In the genomic region with DNA sequence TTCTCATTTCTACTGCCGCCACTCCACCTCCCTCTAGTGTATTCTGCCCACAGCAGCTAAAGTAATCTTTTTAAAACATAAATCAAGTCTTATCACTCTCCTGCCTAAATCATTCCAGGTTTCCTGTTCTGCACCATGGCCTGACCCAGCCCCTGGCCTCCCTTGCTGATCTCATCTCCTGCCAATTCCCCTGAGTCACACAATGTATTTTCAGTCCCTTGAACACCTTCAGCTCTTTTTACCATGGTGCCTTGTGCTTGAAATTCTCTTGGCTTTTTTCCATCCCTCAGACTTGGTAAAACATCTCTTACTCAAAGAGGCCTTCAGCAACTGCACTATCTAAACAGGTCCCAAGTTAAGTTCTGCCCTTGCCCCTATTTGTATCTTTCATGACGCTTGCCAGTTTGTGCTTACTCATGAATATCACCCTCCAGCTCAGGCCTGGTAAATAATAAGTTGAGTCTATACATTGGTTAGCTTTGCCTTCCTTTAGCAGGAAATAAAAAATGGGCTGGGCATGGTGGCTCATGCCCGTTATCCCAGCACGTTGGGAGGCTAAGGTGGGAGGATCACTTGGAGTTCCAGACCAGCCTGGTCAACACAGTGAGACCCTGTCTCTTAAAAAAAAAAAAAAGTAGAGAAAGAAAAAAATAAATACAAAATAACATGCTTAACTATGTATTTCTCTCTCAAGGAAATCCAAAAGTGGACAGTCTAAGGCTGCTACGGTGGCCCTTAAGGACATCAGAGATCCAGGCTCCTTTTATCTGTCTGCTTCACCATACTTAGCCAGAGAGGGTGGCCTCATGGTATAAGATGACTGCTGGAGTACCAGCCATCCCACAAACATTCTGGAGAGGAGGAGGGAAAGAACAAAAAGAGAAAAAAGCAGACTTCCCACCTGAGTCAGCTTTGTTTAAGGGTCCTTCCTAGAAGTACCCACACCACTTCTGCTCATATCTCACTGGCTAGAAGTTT, we compare ENCODE assay signal across 12 cellular contexts.
DNase-seq lines count a peak whose midpoint lies in the region; TF ChIP-seq lines count a peak whose summit lies in the region.
"Had no signal": no experiment of that assay in that cellular context is flagged by ENCODE, and none has a peak within 500 bp of the region (broad histone marks: within the 10 kb centered on the region; RNA-seq: fewer than 3 reads in every experiment).

No MANE protein-coding gene starts in this region.

- H3K18ac ChIP-seq in H9 (ENCODE audit: insufficient read length, low read depth, low read length) = no peak overlapping the region

- H4K20me1 ChIP-seq in H9 (ENCODE audit: control insufficient read depth, insufficient read depth, insufficient read length) = no peaks in the 10 kb centered on the region

- no peak overlapping the region for H3K4ac ChIP-seq in H9 (ENCODE audit: low read depth, low read length)

- no peak overlapping the region for H3K4me3 ChIP-seq in ACC112 (ENCODE audit: low read depth, low read length)
- no peak overlapping the region for H3K4me3 ChIP-seq in liver (ENCODE audit: low read depth in 1 of 3, low read length in 3 of 3)
- H3K4me3 ChIP-seq in lower leg skin (ENCODE audit: low read depth, poor library complexity, severe bottlenecking) = no peak overlapping the region

- H3K4me3 Mint-ChIP-seq in H9 = no peak overlapping the region
- H3K4me3 Mint-ChIP-seq: activated naive CD8-positive, alpha-beta T cell treated with anti-CD3 and anti-CD28 coated beads for 36 hours; CD4-positive, alpha-beta T cell had no signal

- 88% methylated on average over 5 of the region's 5 CpGs for WGBS in liver
- WGBS in lower leg skin, 2 donors = 66 to 72% methylated on average over 5 of the region's 5 CpGs
- WGBS in H9 (ENCODE audit: extremely low coverage, insufficient read length, low lambda C conversion rate) = no CpG with 5 or more reads among the region's 5 CpGs

- H4K8ac ChIP-seq in H9 (replicated peaks; ENCODE audit: insufficient read length, low read depth, low read length) = no peak overlapping the region

- H4K5ac ChIP-seq in H9 (ENCODE audit: insufficient read length, low read depth, low read length) = no peak overlapping the region

- no peaks in the 10 kb centered on the region for H3K27me3 Mint-ChIP-seq in H9 (ENCODE audit: low read depth)
- H3K27me3 Mint-ChIP-seq: activated naive CD8-positive, alpha-beta T cell treated with anti-CD3 and anti-CD28 coated beads for 36 hours; CD4-positive, alpha-beta T cell had no signal

- no peaks in the 10 kb centered on the region for H3K79me1 ChIP-seq in H9 (ENCODE audit: insufficient read depth, low read depth, low read length, poor library complexity, severe bottlenecking)

- peaks cover 55 to 92% (median 58%) of the 10 kb centered on the region in 3 experiments for H3K36me3 Mint-ChIP-seq in H9 (ENCODE audit: insufficient read depth in 1 of 3, low read depth in 3 of 3)

- peak; percentile 65 for DNase-seq in LHCN-M2 (ENCODE audit: low read depth)
- DNase-seq in dedifferentiated amniotic fluid mesenchymal stem cell (ENCODE audit: extremely low spot score) = peak; percentile 25
- DNase-seq in lower leg skin (ENCODE audit: low spot score in 2 of 2) = no peak
- no peak for DNase-seq in activated effector memory CD4-positive, alpha-beta T cell treated with anti-CD3 and anti-CD28 coated beads, Interleukin-2, amount 50 U/mL, for 16 hours
- no peak for DNase-seq in H9
- no peak for DNase-seq in T-helper 2 cell
- DNase-seq: activated naive CD8-positive, alpha-beta T cell treated with anti-CD3 and anti-CD28 coated beads for 36 hours; CD4-positive, alpha-beta T cell; NCI-H345; WERI-Rb-1 had no signal

- H3K27ac ChIP-seq in ACC112 (ENCODE audit: low read depth, low read length) (peak overlapping the region; percentile 81), liver (ENCODE audit: low read depth in 1 of 2, low read length in 2 of 2) (no peak overlapping the region), H9 (ENCODE audit: insufficient read length, low read depth, low read length) (no peak overlapping the region)
- H3K27ac ChIP-seq: WERI-Rb-1 had no signal

- H3K9ac ChIP-seq in liver (ENCODE audit: low read depth in 1 of 2, low read length in 2 of 2) (no peak overlapping the region), H9 (ENCODE audit: extremely low read depth, insufficient read length, low read length) (no peak overlapping the region)

- H3K79me2 ChIP-seq in ACC112 (ENCODE audit: control insufficient read depth, insufficient read depth, low read length, unreplicated experiment) = no peaks in the 10 kb centered on the region
- no peaks in the 10 kb centered on the region for H3K79me2 ChIP-seq in H9 (ENCODE audit: insufficient read depth, low read length)

- no peak overlapping the region for H2AK5ac ChIP-seq in H9 (ENCODE audit: insufficient read length, low read length)

- H3K36me3 ChIP-seq in ACC112 (ENCODE audit: insufficient read depth, low read length) = peaks cover 28% of the 10 kb centered on the region
- H3K36me3 ChIP-seq in liver (ENCODE audit: control insufficient read depth in 4 of 4, insufficient read depth in 3 of 4, low read depth in 1 of 4, low read length in 3 of 4) = peaks cover 14 to 47% (median 30%) of the 10 kb centered on the region in 4 donors

- H2BK15ac ChIP-seq in H9 (ENCODE audit: low read depth, low read length) = no peak overlapping the region

- no peak overlapping the region for H3T11ph ChIP-seq in H9 (ENCODE audit: low read length)

- H2BK120ac ChIP-seq in H9 (ENCODE audit: low read depth, low read length, poor library complexity, severe bottlenecking) = no peak overlapping the region

- H3K56ac ChIP-seq in H9 (ENCODE audit: insufficient read length, low read depth, low read length) = no peak overlapping the region

- H4K91ac ChIP-seq in H9 (ENCODE audit: insufficient read length, low read depth, low read length) = no peak overlapping the region

- H3K4me1 ChIP-seq in ACC112 (ENCODE audit: control insufficient read depth, insufficient read depth, low read length, unreplicated experiment) = peaks cover 19% of the 10 kb centered on the region
- H3K4me1 ChIP-seq in liver (ENCODE audit: control insufficient read depth in 4 of 4, insufficient read depth in 4 of 4, low read length in 3 of 4) = no peaks in the 10 kb centered on the region
- no peaks in the 10 kb centered on the region for H3K4me1 ChIP-seq in H9 (ENCODE audit: insufficient read depth, low read length)

- no peak for TF ChIP-seq POLR2A in lower leg skin (IDR thresholded peaks at IDR 0.05)

- TF ChIP-seq RAD21 in liver (IDR thresholded peaks at IDR 0.05) = no peak

- H2BK5ac ChIP-seq in H9 (ENCODE audit: insufficient read length, low read length) = no peak overlapping the region

- no peak overlapping the region for H3K4me2 ChIP-seq in H9 (ENCODE audit: insufficient read depth, insufficient read length, low read length)

- no peaks in the 10 kb centered on the region for H3K23me2 ChIP-seq in H9 (ENCODE audit: insufficient read length, low read depth, low read length, poor library complexity, severe bottlenecking)

- no peaks in the 10 kb centered on the region for H3K27me3 ChIP-seq in ACC112 (ENCODE audit: insufficient read depth, low read length)
- H3K27me3 ChIP-seq in liver (ENCODE audit: control insufficient read depth in 4 of 4, insufficient read depth in 4 of 4, low read length in 3 of 4) = no peaks in the 10 kb centered on the region
- no peaks in the 10 kb centered on the region for H3K27me3 ChIP-seq in H9 (ENCODE audit: insufficient read depth, low read length)

- no peak overlapping the region for H2BK12ac ChIP-seq in H9 (ENCODE audit: insufficient read length, low read depth, low read length)

- no peak overlapping the region for H2BK20ac ChIP-seq in H9 (ENCODE audit: low read depth, low read length, poor library complexity, severe bottlenecking)

- H3K27ac Mint-ChIP-seq in H9 = no peak overlapping the region; a peak in 1 of 7 replicates
- H3K27ac Mint-ChIP-seq: activated naive CD8-positive, alpha-beta T cell treated with anti-CD3 and anti-CD28 coated beads for 36 hours; CD4-positive, alpha-beta T cell had no signal

- TF ChIP-seq CTCF in liver (IDR thresholded peaks at IDR 0.05; ENCODE audit: low read depth, low read length, missing input control) (no peak), lower leg skin (IDR thresholded peaks at IDR 0.05) (no peak), H9 (conservative IDR thresholded peaks at IDR 0.05) (no peak)

- H3K9me3 Mint-ChIP-seq in H9 = peaks cover 12 to 17% of the 10 kb centered on the region in 2 experiments
- H3K9me3 Mint-ChIP-seq: activated naive CD8-positive, alpha-beta T cell treated with anti-CD3 and anti-CD28 coated beads for 36 hours; CD4-positive, alpha-beta T cell had no signal

- H2AFZ ChIP-seq in ACC112 (ENCODE audit: low read length, unreplicated experiment) = no peak overlapping the region
- H2AFZ ChIP-seq in H9 (ENCODE audit: low read length) = no peak overlapping the region

- H3K4me1 Mint-ChIP-seq in H9 = no peaks in the 10 kb centered on the region
- H3K4me1 Mint-ChIP-seq: activated naive CD8-positive, alpha-beta T cell treated with anti-CD3 and anti-CD28 coated beads for 36 hours had no signal

- no peak overlapping the region for H3K23ac ChIP-seq in H9 (ENCODE audit: insufficient read length, low read depth, low read length)

- H3K14ac ChIP-seq in H9 (ENCODE audit: insufficient read depth, low read length) = no peak overlapping the region

- no peaks in the 10 kb centered on the region for H3K9me3 ChIP-seq in liver (ENCODE audit: control insufficient read depth in 4 of 4, low read length in 3 of 4)
- peaks cover 17% of the 10 kb centered on the region for H3K9me3 ChIP-seq in H9 (ENCODE audit: control insufficient read depth, low read depth, low read length)

- intact Hi-C loops in lower leg skin (cut with DNase I; ENCODE audit: low total_unique reads) = no loop called here

TF ChIP-seq in liver, 16 proteins besides CTCF, POLR2A, EP300 and RAD21:
- TF ChIP-seq FOXA1 (IDR thresholded peaks at IDR 0.05) (no peak), NR2F2 (IDR thresholded peaks at IDR 0.05) (peak; percentile 92)
TF ChIP-seq in liver: peak in this region for 1.

Comparison
In these comparisons a context has a peak if more than half of its experiments do, and no peak if none do; other contexts are left out.
1. DNase-seq: peak in LHCN-M2 (single experiment) and dedifferentiated amniotic fluid mesenchymal stem cell (single experiment); none in lower leg skin (0 of 2), activated effector memory CD4-positive, alpha-beta T cell treated with anti-CD3 and anti-CD28 coated beads, Interleukin-2, amount 50 U/mL, for 16 hours (single experiment), H9 (single experiment) and T-helper 2 cell (0 of 5).